Comparison of ENCODE assay signal across 8 cellular contexts in the genomic region with DNA sequence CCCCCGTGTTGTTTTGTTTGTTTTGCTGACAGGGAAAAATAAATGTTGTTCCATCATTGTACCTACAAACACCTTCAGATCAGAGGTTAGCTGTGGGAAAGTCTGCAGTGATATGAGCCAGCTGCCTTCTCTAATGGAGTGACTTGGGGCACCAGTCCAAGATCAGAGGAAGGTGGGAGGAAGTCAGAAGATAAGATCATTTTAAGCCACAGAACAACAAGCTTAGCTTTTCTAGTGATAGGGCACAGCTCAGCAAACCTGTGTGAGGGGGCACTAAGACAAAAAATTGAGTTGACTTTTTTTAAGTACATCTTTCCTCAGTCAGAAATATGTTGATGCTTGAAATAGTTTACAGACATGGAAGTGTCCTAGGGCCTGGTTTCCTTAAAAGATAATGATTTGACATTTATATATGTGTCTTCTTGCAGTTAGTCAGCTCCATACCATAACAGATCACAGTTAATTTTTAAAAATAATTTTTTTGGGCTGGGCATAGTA.
DNase-seq lines count a peak whose midpoint lies in the region; TF ChIP-seq lines count a peak whose summit lies in the region.

No MANE protein-coding gene starts in this region.

- H3K9me3 ChIP-seq in OCI-LY1 (ENCODE audit: low read length) (no peaks in the 10 kb centered on the region), adipocyte (ENCODE audit: control insufficient read depth, low read length) (no peaks in the 10 kb centered on the region), mesodermal cell (ENCODE audit: control insufficient read depth, low read length) (no peaks in the 10 kb centered on the region), tibial nerve (peaks cover 0 to 2% (median 0%) of the 10 kb centered on the region in 4 donors), trophoblast cell (ENCODE audit: insufficient read depth, low read depth, low read length) (no peaks in the 10 kb centered on the region)

- no peaks in the 10 kb centered on the region for H3K27me3 ChIP-seq in OCI-LY1 (ENCODE audit: insufficient read depth, low read length)
- no peaks in the 10 kb centered on the region for H3K27me3 ChIP-seq in adipocyte (replicated peaks; ENCODE audit: control insufficient read depth, insufficient read depth, low read length)
- H3K27me3 ChIP-seq in tibial nerve: no peaks in the 10 kb centered on the region
- no peaks in the 10 kb centered on the region for H3K27me3 ChIP-seq in trophoblast cell (ENCODE audit: insufficient read depth, low read length)

- H2AK5ac ChIP-seq in trophoblast cell (ENCODE audit: low read length): no peak overlapping the region

- no peak overlapping the region for H3K14ac ChIP-seq in trophoblast cell (ENCODE audit: low read length)

- H3K4ac ChIP-seq in trophoblast cell (ENCODE audit: low read depth, low read length): no peak overlapping the region

- peak overlapping the region; percentile 42 for H3K4me3 ChIP-seq in OCI-LY1 (ENCODE audit: low read depth, low read length, poor library complexity, severe bottlenecking)
- H3K4me3 ChIP-seq in adipocyte (ENCODE audit: low read length): no peak overlapping the region
- no peak overlapping the region for H3K4me3 ChIP-seq in mesodermal cell (ENCODE audit: extremely low read depth, insufficient read depth, low read length, poor library complexity, severe bottlenecking)
- peak overlapping the region in 1 of 4 donors; percentile 9 for H3K4me3 ChIP-seq in tibial nerve
- H3K4me3 ChIP-seq in trophoblast cell (ENCODE audit: low read depth, low read length): no peak overlapping the region

- no peak overlapping the region for H2BK5ac ChIP-seq in trophoblast cell (ENCODE audit: low read depth, low read length, poor library complexity)

- H3K9ac ChIP-seq in OCI-LY1 (ENCODE audit: low read length) (peak overlapping the region; percentile 43; the same call in 1 of the 2 replicates), adipocyte (ENCODE audit: low read length) (peak overlapping the region; percentile 35), trophoblast cell (ENCODE audit: low read length) (no peak overlapping the region)

- H3K23ac ChIP-seq in trophoblast cell (ENCODE audit: low read length): no peak overlapping the region

- H4K20me1 ChIP-seq in OCI-LY1 (ENCODE audit: insufficient read depth, low read length): no peaks in the 10 kb centered on the region

- peak overlapping the region; percentile 64 for H3K4me2 ChIP-seq in OCI-LY1 (ENCODE audit: low read length)
- no peak overlapping the region for H3K4me2 ChIP-seq in trophoblast cell (ENCODE audit: low read length)

- peak overlapping the region; percentile 86 for H3K27ac ChIP-seq in OCI-LY1 (ENCODE audit: low read depth, low read length, poor library complexity, severe bottlenecking)
- H3K27ac ChIP-seq in mesodermal cell (ENCODE audit: low read depth, low read length, severe bottlenecking): peak overlapping the region; percentile 54
- peak overlapping the region; percentile 59 to 81 (median 64) for H3K27ac ChIP-seq in tibial nerve
- no peak overlapping the region for H3K27ac ChIP-seq in trophoblast cell (ENCODE audit: low read depth, low read length)

- H3K18ac ChIP-seq in trophoblast cell (ENCODE audit: low read length): no peak overlapping the region

- H4K91ac ChIP-seq in trophoblast cell (ENCODE audit: low read depth, low read length): no peak overlapping the region

- no peaks in the 10 kb centered on the region for H3F3A ChIP-seq in OCI-LY1 (ENCODE audit: insufficient read depth, low read length)

- TF ChIP-seq CTCF in OCI-LY1 (IDR thresholded peaks at IDR 0.05; ENCODE audit: low read length): no peak
- TF ChIP-seq CTCF in tibial nerve (IDR thresholded peaks at IDR 0.05): no peak

- no peak overlapping the region for H2BK120ac ChIP-seq in trophoblast cell (ENCODE audit: insufficient read depth, low read length, poor library complexity)

- no peaks in the 10 kb centered on the region for H3K9me2 ChIP-seq in OCI-LY1 (ENCODE audit: low read depth, low read length)

- H3K79me1 ChIP-seq in trophoblast cell (ENCODE audit: low read length): no peaks in the 10 kb centered on the region

- H3K4me1 ChIP-seq in OCI-LY1 (ENCODE audit: insufficient read depth, low read length, severe bottlenecking) (peaks cover 60% of the 10 kb centered on the region), adipocyte (ENCODE audit: control insufficient read depth, insufficient read depth, low read length) (peaks cover 35% of the 10 kb centered on the region), mesodermal cell (ENCODE audit: control insufficient read depth, insufficient read depth, low read length, poor library complexity, severe bottlenecking) (peaks cover 6% of the 10 kb centered on the region), tibial nerve (peaks cover 0 to 51% (median 42%) of the 10 kb centered on the region in 4 donors), trophoblast cell (ENCODE audit: control insufficient read depth in 1 of 2, insufficient read depth in 2 of 2, low read length in 2 of 2) (no peaks in the 10 kb centered on the region)

- DNase-seq in stimulated activated CD4-positive, alpha-beta T cell treated with anti-CD3 and anti-CD28 coated beads, Interleukin-12 subunit alpha, Interleukin-12 subunit beta, amount 100 ng/mL, for 24 hours (ENCODE audit: low read depth in 2 of 2): peak; percentile 2 to 7
- DNase-seq in stimulated activated CD4-positive, alpha-beta T cell treated with anti-CD3 and anti-CD28 coated beads, Interleukin-12 subunit alpha, Interleukin-12 subunit beta, amount 100 ng/mL, for 4 hours: no peak
- DNase-seq in adipocyte (ENCODE audit: low read depth): peak; percentile 32
- DNase-seq in tibial nerve (ENCODE audit: low spot score in 2 of 2): no peak
- no peak for DNase-seq in trophoblast cell
- DNase-seq in SIG-M5 treated with dmso at 0.1 percent for 504 hours (lab: John Stamatoyannopoulos, UW; ENCODE audit: unreplicated experiment): no peak

- TF ChIP-seq POLR2A in tibial nerve (IDR thresholded peaks at IDR 0.05): no peak

- H3K36me3 ChIP-seq in OCI-LY1 (ENCODE audit: insufficient read depth, low read length) (peaks cover 1% of the 10 kb centered on the region; the same call in 1 of the 2 replicates), adipocyte (ENCODE audit: control insufficient read depth, insufficient read depth, low read length, severe bottlenecking) (no peaks in the 10 kb centered on the region), mesodermal cell (ENCODE audit: control insufficient read depth, insufficient read depth, low read length) (no peaks in the 10 kb centered on the region), tibial nerve (no peaks in the 10 kb centered on the region), trophoblast cell (ENCODE audit: control insufficient read depth in 1 of 2, insufficient read depth in 2 of 2, low read length in 2 of 2) (peaks cover 0 to 2% of the 10 kb centered on the region in 2 experiments)

- TF ChIP-seq EP300 in tibial nerve (IDR thresholded peaks at IDR 0.05): peak in 1 of 2 donors; percentile 6

- no peak overlapping the region for H4K8ac ChIP-seq in trophoblast cell (ENCODE audit: low read depth, low read length)

- H4K12ac ChIP-seq in trophoblast cell (ENCODE audit: low read depth, low read length): no peak overlapping the region

- no peaks in the 10 kb centered on the region for H3K79me2 ChIP-seq in OCI-LY1 (ENCODE audit: insufficient read depth, low read length)
- no peaks in the 10 kb centered on the region for H3K79me2 ChIP-seq in trophoblast cell (ENCODE audit: control insufficient read depth, insufficient read depth, low read length, poor library complexity)

- no CpG with 5 or more reads among the region's 1 CpG for WGBS in mesodermal cell (ENCODE audit: insufficient coverage in 2 of 2), 2 experiments
- WGBS in tibial nerve, 2 donors: 3 to 9% methylated on average over 1 of the region's 1 CpG
- WGBS in trophoblast cell (ENCODE audit: extremely low coverage, insufficient coverage, insufficient read length): no CpG with 5 or more reads among the region's 1 CpG

- H2AFZ ChIP-seq in OCI-LY1 (ENCODE audit: low read length) (no peak overlapping the region), trophoblast cell (ENCODE audit: insufficient read depth, low read length, poor library complexity) (no peak overlapping the region)

- H2BK12ac ChIP-seq in trophoblast cell (ENCODE audit: low read length): no peak overlapping the region

Comparison
In these comparisons a context has a peak if more than half of its experiments do, and no peak if none do; other contexts are left out.
1. DNase-seq: peak in stimulated activated CD4-positive, alpha-beta T cell treated with anti-CD3 and anti-CD28 coated beads, Interleukin-12 subunit alpha, Interleukin-12 subunit beta, amount 100 ng/mL, for 24 hours (2 of 2) and adipocyte (single experiment); none in stimulated activated CD4-positive, alpha-beta T cell treated with anti-CD3 and anti-CD28 coated beads, Interleukin-12 subunit alpha, Interleukin-12 subunit beta, amount 100 ng/mL, for 4 hours (single experiment), tibial nerve (0 of 2), trophoblast cell (0 of 2) and SIG-M5 treated with dmso at 0.1 percent for 504 hours (single experiment).